ENCODE assay signal across 17 cellular contexts in the genomic region with DNA sequence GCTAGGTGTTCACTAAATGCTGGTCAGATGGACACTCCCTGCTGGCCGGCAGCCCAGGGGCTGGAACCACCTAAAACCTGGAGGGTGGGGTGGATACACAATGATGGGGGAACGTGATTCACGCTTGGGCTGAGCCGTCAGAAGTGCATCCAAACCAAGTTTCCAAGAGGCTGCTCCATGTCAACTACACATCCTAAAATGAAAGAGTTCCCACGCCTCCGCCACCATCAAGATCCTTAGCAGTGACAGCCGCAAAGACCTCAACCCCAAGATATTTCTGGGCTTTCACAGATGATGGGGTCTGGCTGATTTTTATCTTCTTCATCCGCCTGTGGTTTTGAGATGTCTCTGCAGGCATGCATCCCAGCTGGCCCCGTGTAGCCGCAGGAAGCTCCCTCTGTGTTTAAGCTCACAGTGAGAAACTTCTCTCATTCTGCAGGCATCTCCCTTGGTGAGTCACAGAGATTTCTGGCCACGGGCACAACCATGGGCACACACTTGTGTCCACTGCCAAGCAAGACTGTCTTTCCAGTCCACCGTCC.
A peak's percentile ranks its signal among the peaks of the same experiment; 100 is the strongest.
DNase-seq lines count a peak whose midpoint lies in the region; ATAC-seq and FAIRE-seq lines count a peak whose summit lies in the region.
"Had no signal": no experiment of that assay in that cellular context is flagged by ENCODE, and none has a peak within 500 bp of the region (broad histone marks: within the 10 kb centered on the region; RNA-seq: fewer than 3 reads in every experiment).

No MANE protein-coding gene starts in this region.

- no peak overlapping the region for H3K27ac Mint-ChIP-seq in activated naive CD4-positive, alpha-beta T cell treated with anti-CD3 and anti-CD28 coated beads, Interleukin-2, amount 10 ng/mL, durations not matched to agents 7 days and 5 days
- H3K27ac Mint-ChIP-seq in activated naive CD4-positive, alpha-beta T cell treated with anti-CD3 and anti-CD28 coated beads, Interleukin-2, amount 50 U/mL, for 72 hours: no peak overlapping the region
- H3K27ac Mint-ChIP-seq: naive B cell had no signal

- no peak overlapping the region for H3K4me3 ChIP-seq in adipocyte (ENCODE audit: low read length)
- H3K4me3 ChIP-seq: thoracic aorta had no signal

- no peak overlapping the region for H3K4me3 Mint-ChIP-seq in activated naive CD4-positive, alpha-beta T cell treated with anti-CD3 and anti-CD28 coated beads, Interleukin-2, amount 10 ng/mL, durations not matched to agents 7 days and 5 days
- H3K4me3 Mint-ChIP-seq in activated T-cell treated with anti-CD3 and anti-CD28 coated beads, Interleukin-2, amount 50 U/mL, for 4 hours: no peak overlapping the region

- ATAC-seq in activated naive CD4-positive, alpha-beta T cell treated with anti-CD3 and anti-CD28 coated beads, Interleukin-2, amount 50 U/mL, for 72 hours: no peak
- ATAC-seq in activated T-cell treated with anti-CD3 and anti-CD28 coated beads, Interleukin-2, amount 50 U/mL, for 4 hours: no peak
- ATAC-seq in GM19035 (IDR thresholded peaks at IDR 0.05; ENCODE audit: unreplicated experiment): no peak

- DNase-seq in activated naive CD4-positive, alpha-beta T cell treated with anti-CD3 and anti-CD28 coated beads, Interleukin-2, amount 10 ng/mL, durations not matched to agents 7 days and 5 days: peak; percentile 5
- no peak for DNase-seq in activated naive CD4-positive, alpha-beta T cell treated with anti-CD3 and anti-CD28 coated beads, Interleukin-2, amount 50 U/mL, for 72 hours (ENCODE audit: low spot score in 2 of 2)
- DNase-seq in adipocyte (ENCODE audit: low read depth) (peak; percentile 67), glomerular visceral epithelial cell (ENCODE audit: extremely low spot score) (peak; percentile 99), urothelium cell line (ENCODE audit: low spot score) (peak; percentile 77), SIG-M5 treated with dmso at 0.1 percent for 504 hours (lab: John Stamatoyannopoulos, UW; ENCODE audit: unreplicated experiment) (no peak)
- DNase-seq in activated T-cell treated with anti-CD3 and anti-CD28 coated beads, Interleukin-2, amount 50 U/mL, for 4 hours: no peak
- DNase-seq: activated naive CD4-positive, alpha-beta T cell; H7; naive B cell; NCI-H1417 treated with DMSO at 0.1 percent for 48 hours; SW 1271 had no signal

- H3K36me3 Mint-ChIP-seq in activated naive CD4-positive, alpha-beta T cell treated with anti-CD3 and anti-CD28 coated beads, Interleukin-2, amount 10 ng/mL, durations not matched to agents 7 days and 5 days: no peaks in the 10 kb centered on the region
- H3K36me3 Mint-ChIP-seq in activated naive CD4-positive, alpha-beta T cell treated with anti-CD3 and anti-CD28 coated beads, Interleukin-2, amount 50 U/mL, for 72 hours: no peaks in the 10 kb centered on the region
- no peaks in the 10 kb centered on the region for H3K36me3 Mint-ChIP-seq in activated T-cell treated with anti-CD3 and anti-CD28 coated beads, Interleukin-2, amount 50 U/mL, for 4 hours (ENCODE audit: insufficient read depth)
- H3K36me3 Mint-ChIP-seq: naive B cell had no signal

- no peaks in the 10 kb centered on the region for H3K36me3 ChIP-seq in adipocyte (ENCODE audit: control insufficient read depth, insufficient read depth, low read length, severe bottlenecking)
- H3K36me3 ChIP-seq: thoracic aorta had no signal

- H3K4me1 ChIP-seq in adipocyte (ENCODE audit: control insufficient read depth, insufficient read depth, low read length): peaks cover 17% of the 10 kb centered on the region

- H3K4me1 Mint-ChIP-seq in activated naive CD4-positive, alpha-beta T cell treated with anti-CD3 and anti-CD28 coated beads, Interleukin-2, amount 10 ng/mL, durations not matched to agents 7 days and 5 days: no peaks in the 10 kb centered on the region
- no peaks in the 10 kb centered on the region for H3K4me1 Mint-ChIP-seq in activated T-cell treated with anti-CD3 and anti-CD28 coated beads, Interleukin-2, amount 50 U/mL, for 4 hours (ENCODE audit: low read depth)
- H3K4me1 Mint-ChIP-seq: naive B cell had no signal

- no peaks in the 10 kb centered on the region for H3K9me3 Mint-ChIP-seq in activated naive CD4-positive, alpha-beta T cell treated with anti-CD3 and anti-CD28 coated beads, Interleukin-2, amount 10 ng/mL, durations not matched to agents 7 days and 5 days
- H3K9me3 Mint-ChIP-seq in activated naive CD4-positive, alpha-beta T cell treated with anti-CD3 and anti-CD28 coated beads, Interleukin-2, amount 50 U/mL, for 72 hours: no peaks in the 10 kb centered on the region
- no peaks in the 10 kb centered on the region for H3K9me3 Mint-ChIP-seq in activated T-cell treated with anti-CD3 and anti-CD28 coated beads, Interleukin-2, amount 50 U/mL, for 4 hours

- H3K9me3 ChIP-seq in adipocyte (ENCODE audit: control insufficient read depth, low read length): no peaks in the 10 kb centered on the region
- H3K9me3 ChIP-seq: Caco-2, thoracic aorta had no signal

- H3K27me3 Mint-ChIP-seq in activated naive CD4-positive, alpha-beta T cell treated with anti-CD3 and anti-CD28 coated beads, Interleukin-2, amount 10 ng/mL, durations not matched to agents 7 days and 5 days: peaks cover 19% of the 10 kb centered on the region
- peaks cover 3% of the 10 kb centered on the region for H3K27me3 Mint-ChIP-seq in activated T-cell treated with anti-CD3 and anti-CD28 coated beads, Interleukin-2, amount 50 U/mL, for 4 hours (ENCODE audit: low read depth)
- H3K27me3 Mint-ChIP-seq: naive B cell had no signal

- H3K9ac ChIP-seq in adipocyte (ENCODE audit: low read length): no peak overlapping the region

- CTCF ChIA-PET in activated naive CD4-positive, alpha-beta T cell treated with anti-CD3 and anti-CD28 coated beads, Interleukin-2, amount 10 ng/mL, durations not matched to agents 7 days and 5 days (lab: Charles Lee): no interaction called here

- H3K27me3 ChIP-seq in adipocyte (replicated peaks; ENCODE audit: control insufficient read depth, insufficient read depth, low read length): peaks cover 8% of the 10 kb centered on the region

- FAIRE-seq in urothelium cell line (lab: Jason Lieb, UNC): peak; percentile 74
- FAIRE-seq: A204.1, endothelial cell of umbilical vein had no signal

Comparison
In these comparisons a context has a peak if more than half of its experiments do, and no peak if none do; other contexts are left out.
1. DNase-seq: peak in activated naive CD4-positive, alpha-beta T cell treated with anti-CD3 and anti-CD28 coated beads, Interleukin-2, amount 10 ng/mL, durations not matched to agents 7 days and 5 days (single experiment), adipocyte (single experiment), glomerular visceral epithelial cell (single experiment) and urothelium cell line (single experiment); none in activated naive CD4-positive, alpha-beta T cell treated with anti-CD3 and anti-CD28 coated beads, Interleukin-2, amount 50 U/mL, for 72 hours (0 of 2), activated T-cell treated with anti-CD3 and anti-CD28 coated beads, Interleukin-2, amount 50 U/mL, for 4 hours (single experiment) and SIG-M5 treated with dmso at 0.1 percent for 504 hours (single experiment).